In genomic region chr4:3387154-3387942, GRCh38 we compare ENCODE assay signal across 1 cellular context.
TF ChIP-seq lines count a peak whose summit lies in the region.

No MANE protein-coding gene starts in this region.

TF ChIP-seq in K562, 482 proteins besides CTCF, POLR2A, EP300 and RAD21 (continued from another document):
- TF ChIP-seq CHD7 (IDR thresholded peaks at IDR 0.05; ENCODE audit: low read depth, low read length) (no peak), FUS (optimal IDR thresholded peaks at IDR 0.05; ENCODE audit: low read depth, low read length) (no peak), NR3C1 (CRISPR knock-in tag; IDR thresholded peaks at IDR 0.05) (no peak), CBX8 (IDR thresholded peaks at IDR 0.05; ENCODE audit: borderline replicate concordance, extremely low read depth, low read depth, low read length, poor library complexity, severe bottlenecking) (peak; percentile 48), PURB (CRISPR knock-in tag; IDR thresholded peaks at IDR 0.05; ENCODE audit: low read depth) (no peak), FOXK1 (CRISPR knock-in tag; IDR thresholded peaks at IDR 0.05; ENCODE audit: borderline replicate concordance) (no peak), NFIX (CRISPR knock-in tag; IDR thresholded peaks at IDR 0.05; ENCODE audit: low read depth) (no peak)
